ENCODE assay signal across 13 cellular contexts in the genomic region with DNA sequence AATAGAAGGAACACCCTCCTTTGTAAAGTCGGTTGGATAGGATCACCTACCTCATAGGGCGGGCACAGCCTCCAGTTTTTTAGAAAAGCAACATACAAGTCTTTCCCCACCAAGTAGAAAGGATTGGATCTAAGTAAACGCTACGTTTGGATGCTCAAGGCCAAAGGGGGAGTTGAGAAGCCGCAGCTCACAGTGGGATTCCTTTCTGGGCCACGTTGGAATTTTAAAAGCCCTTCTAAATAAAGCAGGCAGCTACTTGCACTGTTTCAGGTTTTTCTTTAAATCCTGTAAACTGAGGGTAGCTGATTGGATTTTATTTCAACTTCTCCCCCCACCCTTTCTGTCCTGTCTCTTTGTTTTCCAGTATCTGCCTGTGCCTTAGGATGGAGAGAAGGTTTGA. TPM values are rescaled to one million over a fixed set of nuclear protein-coding genes. Genes with fewer than 3 reads are reported as not detected.
DNase-seq lines count a peak whose midpoint lies in the region; ATAC-seq and TF ChIP-seq lines count a peak whose summit lies in the region.
"Had no signal": no experiment of that assay in that cellular context is flagged by ENCODE, and none has a peak within 500 bp of the region (broad histone marks: within the 10 kb centered on the region; RNA-seq: fewer than 3 reads in every experiment).

No MANE protein-coding gene starts in this region.

- peaks cover 25% of the 10 kb centered on the region for H3K36me3 ChIP-seq in HUES64 (ENCODE audit: insufficient read depth, low read length)
- H3K36me3 ChIP-seq in brain microvascular endothelial cell (replicated peaks): peaks cover 12% of the 10 kb centered on the region
- H3K36me3 ChIP-seq in stomach: peaks cover 0 to 21% (median 9%) of the 10 kb centered on the region in 4 donors
- H3K36me3 ChIP-seq in spleen: no peaks in the 10 kb centered on the region

- WGBS in HUES64: 48% methylated on average over 6 of the region's 6 CpGs
- WGBS in stomach, 5 donors: 54 to 66% (median 61%) methylated on average over 6 of the region's 6 CpGs
- 72 to 81% (median 78%) methylated on average over 6 of the region's 6 CpGs for WGBS in spleen, 5 donors

- ATAC-seq in GM18907 (IDR thresholded peaks at IDR 0.05; ENCODE audit: unreplicated experiment) (no peak), GM18519 (IDR thresholded peaks at IDR 0.05; ENCODE audit: low FRiP score, unreplicated experiment) (no peak)
- ATAC-seq: activated CD4-positive, CD25-positive, alpha-beta regulatory T cell treated with anti-CD3 and anti-CD28 coated beads, Interleukin-2, amount 50 U/mL, for 24 hours had no signal

- H3K4me3 ChIP-seq in HUES64 (ENCODE audit: low read length): no peak overlapping the region
- no peak overlapping the region for H3K4me3 ChIP-seq in brain microvascular endothelial cell (ENCODE audit: low read depth, low read length)
- H3K4me3 ChIP-seq in stomach: no peak overlapping the region
- no peak overlapping the region for H3K4me3 ChIP-seq in spleen
- H3K4me3 ChIP-seq: tibial nerve had no signal

- H3K27me3 ChIP-seq in HUES64 (ENCODE audit: insufficient read depth, low read length): no peaks in the 10 kb centered on the region
- no peaks in the 10 kb centered on the region for H3K27me3 ChIP-seq in brain microvascular endothelial cell (replicated peaks)
- no peaks in the 10 kb centered on the region for H3K27me3 ChIP-seq in layer of hippocampus (ENCODE audit: control insufficient read depth, insufficient read depth, low read length)
- no peaks in the 10 kb centered on the region for H3K27me3 ChIP-seq in stomach
- H3K27me3 ChIP-seq in spleen (replicated peaks in 1 of 7): peaks cover 0 to 11% (median 0%) of the 10 kb centered on the region in 7 donors
- H3K27me3 ChIP-seq: tibial nerve had no signal

- TF ChIP-seq POLR2A in stomach (IDR thresholded peaks at IDR 0.05) (no peak), spleen (IDR thresholded peaks at IDR 0.05) (no peak)

- intact Hi-C loops in stomach (cut with DNase I; ENCODE audit: low total_unique reads) (no loop called here), spleen (cut with DNase I; ENCODE audit: low total_unique reads) (no loop called here)

- H3K4me1 ChIP-seq in HUES64 (ENCODE audit: insufficient read depth, low read length) (peaks cover 39% of the 10 kb centered on the region), stomach (peaks cover 48 to 97% (median 88%) of the 10 kb centered on the region in 4 donors), spleen (peaks cover 0 to 39% (median 17%) of the 10 kb centered on the region in 6 donors)

- DNase-seq in brain microvascular endothelial cell (no peak), stomach (no peak), spleen (no peak), T1000 (lab: John Stamatoyannopoulos, UW) (no peak)
- DNase-seq: activated CD8-positive, alpha-beta memory T cell treated with anti-CD3 and anti-CD28 coated beads, Interleukin-2, amount 50 U/mL, for 48 hours; NCI-H1048; occipital lobe had no signal

- in situ Hi-C loops in brain microvascular endothelial cell (cut with HindIII; ENCODE audit: low pct_ligation_motif_present, low sequenced_read_pairs): no loop called here

- peak overlapping the region; percentile 50; the same call in 1 of the 2 replicates for H3K9ac ChIP-seq in HUES64 (ENCODE audit: low read depth, low read length)

- H3K9me3 ChIP-seq in HUES64 (ENCODE audit: insufficient read depth, low read depth, low read length): no peaks in the 10 kb centered on the region
- H3K9me3 ChIP-seq in stomach: no peaks in the 10 kb centered on the region
- H3K9me3 ChIP-seq in spleen: no peaks in the 10 kb centered on the region
- H3K9me3 ChIP-seq: tibial nerve had no signal

- TF ChIP-seq CTCF in brain microvascular endothelial cell (IDR thresholded peaks at IDR 0.05; ENCODE audit: low read depth, low read length, missing control alignments) (no peak), stomach (IDR thresholded peaks at IDR 0.05) (no peak), spleen (IDR thresholded peaks at IDR 0.05 in 8 of 11, conservative IDR thresholded peaks at IDR 0.05 in 3 of 11) (no peak)

- H3K27ac ChIP-seq in HUES64 (ENCODE audit: low read depth, low read length) (peak overlapping the region; percentile 84), brain microvascular endothelial cell (peak overlapping the region; percentile 37), layer of hippocampus (ENCODE audit: low read depth, low read length) (peak overlapping the region; percentile 77), stomach (peak overlapping the region in 4 of 5 donors; percentile 82 to 90 (median 85)), spleen (no peak overlapping the region)

- no peak for TF ChIP-seq EP300 in stomach (IDR thresholded peaks at IDR 0.05)

RNA-seq across cellular contexts. Expression of a gene that starts 44.2 kb away (rescaled TPM):
- polyA plus RNA-seq in HUES64 (2013, experiment 1 of 2): 26.2 TPM
- polyA plus RNA-seq in HUES64 (2013, experiment 2 of 2): 29.3 TPM
- 10 to 100 TPM; 12.8 to 54.0 (median 41.5) TPM for total RNA-seq in stomach
- 10 to 100 TPM; 10.2 to 20.0 (median 17.6) TPM for polyA plus RNA-seq in stomach
- 10 to 100 TPM; 10.2 to 21.0 (median 20.0) TPM for total RNA-seq in spleen
- 1 to 10 TPM; 2.3 to 3.7 (median 3.7) TPM for polyA plus RNA-seq in spleen

Comparison
In these comparisons a context has a peak if more than half of its experiments do, and no peak if none do; other contexts are left out.
1. H3K27ac ChIP-seq: peak in HUES64 (single experiment), brain microvascular endothelial cell (single experiment), layer of hippocampus (single experiment) and stomach (4 of 5); none in spleen (0 of 8).